ENCODE assay signal across 8 cellular contexts in genomic region chr2:102355526-102356380, GRCh38.
DNase-seq lines count a peak whose midpoint lies in the region; ATAC-seq lines count a peak whose summit lies in the region.

Gene IL18R1, plus strand, starts transcription at chr2:102355796. Its CDS starts 6,865 bp downstream, at chr2:102362661.

- DNase-seq in Ammon's horn (ENCODE audit: low spot score): peak; percentile 76
- peak; percentile 52 to 75 for DNase-seq in NOMO-1 (lab: John Stamatoyannopoulos, UW; ENCODE audit: unreplicated experiment in 2 of 2)
- DNase-seq in activated CD8-positive, alpha-beta memory T cell treated with anti-CD3 and anti-CD28 coated beads, Interleukin-2, amount 50 U/mL, for 4 hours: peak; percentile 70
- no peak for DNase-seq in epithelial cell of prostate (ENCODE audit: low read depth, low spot score)
- DNase-seq in stimulated activated CD8-positive, alpha-beta memory T cell treated with anti-CD3 and anti-CD28 coated beads, Interleukin-4, amount 100 ng/mL, for 4 hours (ENCODE audit: low read depth in 2 of 2, low spot score in 1 of 2): peak; percentile 32 to 64

- H3K36me3 ChIP-seq in mucosa of stomach (ENCODE audit: control insufficient read depth, insufficient read depth, low read length): no peaks in the 10 kb centered on the region

- peak; percentile 95 for ATAC-seq in GM18867 (IDR thresholded peaks at IDR 0.05; ENCODE audit: unreplicated experiment)
- ATAC-seq in HG03108 (IDR thresholded peaks at IDR 0.05; ENCODE audit: unreplicated experiment): peak; percentile 94

- H3K4me1 ChIP-seq in mucosa of stomach (ENCODE audit: control insufficient read depth, insufficient read depth, low read length): no peaks in the 10 kb centered on the region

- H3K27me3 ChIP-seq in mucosa of stomach (ENCODE audit: control insufficient read depth, insufficient read depth, low read length): no peaks in the 10 kb centered on the region

- peak within 1 kb of the TSS; percentile 88 for H3K9ac ChIP-seq in mucosa of stomach (ENCODE audit: low read length)

- peak within 1 kb of the TSS; percentile 87 for H3K4me3 ChIP-seq in mucosa of stomach (ENCODE audit: low read length)

- H3K27ac ChIP-seq in epithelial cell of prostate: peak within 1 kb of the TSS; percentile 28

- no peaks in the 10 kb centered on the region for H3K9me3 ChIP-seq in mucosa of stomach (ENCODE audit: control insufficient read depth, low read length)
